24 cellular contexts compared by ENCODE assay signal in the genomic region with DNA sequence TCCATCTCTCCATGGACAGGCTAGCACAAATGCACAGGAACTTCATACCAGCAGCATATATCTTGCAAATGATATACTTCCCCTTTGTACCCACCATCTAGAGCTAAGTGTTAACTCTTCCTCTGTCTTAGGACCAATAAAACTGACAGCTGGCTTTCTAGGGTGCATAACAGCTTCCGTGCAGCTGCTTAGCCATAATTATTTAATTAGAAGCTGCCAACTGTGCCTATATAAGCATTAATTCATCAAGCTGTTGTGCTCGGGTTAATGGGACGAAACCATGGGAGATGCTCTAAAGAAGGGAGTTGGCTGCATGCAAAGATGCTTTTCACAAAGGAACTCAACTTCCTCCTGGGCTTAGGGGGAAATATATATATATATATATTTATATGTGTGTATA. TPM values are rescaled to one million over a fixed set of nuclear protein-coding genes. Genes with fewer than 3 reads are reported as not detected.
A peak's percentile ranks its signal among the peaks of the same experiment; 100 is the strongest.
DNase-seq lines count a peak whose midpoint lies in the region; TF ChIP-seq lines count a peak whose summit lies in the region.
"Had no signal": no experiment of that assay in that cellular context is flagged by ENCODE, and none has a peak within 500 bp of the region (broad histone marks: within the 10 kb centered on the region; RNA-seq: fewer than 3 reads in every experiment).

No MANE protein-coding gene starts in this region.

- peaks cover 14% of the 10 kb centered on the region for H3K27me3 Mint-ChIP-seq in brain
- peaks cover 56% of the 10 kb centered on the region for H3K27me3 Mint-ChIP-seq in type B pancreatic cell
- peaks cover 80% of the 10 kb centered on the region for H3K27me3 Mint-ChIP-seq in Calu3 (ENCODE audit: unreplicated experiment)

- H3K27ac Mint-ChIP-seq in brain (peak overlapping the region in 4 of 5 experiments; percentile 33 to 79 (median 65)), type B pancreatic cell (no peak overlapping the region), Calu3 (ENCODE audit: unreplicated experiment) (no peak overlapping the region)
- H3K27ac Mint-ChIP-seq: activated naive CD4-positive, alpha-beta T cell treated with anti-CD3 and anti-CD28 coated beads, Interleukin-2, amount 50 U/mL, for 72 hours; CD8-positive, alpha-beta memory T cell; IgD-negative memory B cell; WTC11 had no signal

- DNase-seq in NCI-H1436 (lab: John Stamatoyannopoulos, UW) (peak; percentile 19), NCI-H1436 treated with DMSO at 0.1 percent for 48 hours (lab: John Stamatoyannopoulos, UW) (no peak), NCI-H446 (lab: John Stamatoyannopoulos, UW) (peak; percentile 52 to 83), type B pancreatic cell (ENCODE audit: extremely low spot score, unreplicated experiment) (no peak), Calu3 (no peak), T-helper 9 cell (no peak), WERI-Rb-1 (no peak)
- DNase-seq: 8988T; activated CD4-positive, alpha-beta T cell treated with anti-CD3 and anti-CD28 coated beads, Interleukin-2, amount 50 U/mL, for 48 hours; activated CD8-positive, alpha-beta memory T cell treated with anti-CD3 and anti-CD28 coated beads, Interleukin-2, amount 50 U/mL, for 4 hours; CD8-positive, alpha-beta memory T cell; central memory CD4-positive, alpha-beta T cell; DMS79; GF-D8; head of caudate nucleus; kidney glomerular epithelial cell; mammary epithelial cell; NCI-H187 treated with DMSO at 0.1 percent for 48 hours; upper lobe of left lung had no signal

- TF ChIP-seq CTCF in brain (conservative IDR thresholded peaks at IDR 0.05), result no peak
- TF ChIP-seq CTCF in type B pancreatic cell (conservative IDR thresholded peaks at IDR 0.05), result no peak
- TF ChIP-seq CTCF in Calu3 (IDR thresholded peaks at IDR 0.05; ENCODE audit: unreplicated experiment), result no peak
- TF ChIP-seq CTCF in WERI-Rb-1 (IDR thresholded peaks at IDR 0.05; ENCODE audit: low read depth, low read length), result no peak

- H3K4me1 Mint-ChIP-seq in brain, result peaks cover 65% of the 10 kb centered on the region
- H3K4me1 Mint-ChIP-seq in type B pancreatic cell (ENCODE audit: unreplicated experiment), result peaks cover 6% of the 10 kb centered on the region
- no peaks in the 10 kb centered on the region for H3K4me1 Mint-ChIP-seq in Calu3 (ENCODE audit: low read depth, unreplicated experiment)

- H3K27ac ChIP-seq in WERI-Rb-1, result no peak overlapping the region
- H3K27ac ChIP-seq: neutrophil, upper lobe of left lung had no signal

- H3K4me3 ChIP-seq in WERI-Rb-1 (ENCODE audit: low read depth, low read length), result no peak overlapping the region
- H3K4me3 ChIP-seq: upper lobe of left lung had no signal

- H3K4me3 Mint-ChIP-seq in brain (peak overlapping the region; percentile 70 to 91 (median 84)), type B pancreatic cell (peak overlapping the region; percentile 27), Calu3 (ENCODE audit: low read depth, unreplicated experiment) (no peak overlapping the region)
- H3K4me3 Mint-ChIP-seq: CD8-positive, alpha-beta memory T cell; IgD-negative memory B cell; WTC11 had no signal

- H3K27me3 ChIP-seq in WERI-Rb-1 (ENCODE audit: insufficient read depth, low read depth, severe bottlenecking), result no peaks in the 10 kb centered on the region

- CTCF ChIA-PET in Calu3 (lab: Charles Lee), result no interaction called here

- BruUV-seq in Calu3 (replicated peaks; lab: Mats Ljungman, UMichigan), result no TSS peak

- no peaks in the 10 kb centered on the region for H3K9me3 Mint-ChIP-seq in brain
- H3K9me3 Mint-ChIP-seq in type B pancreatic cell, result no peaks in the 10 kb centered on the region
- no peaks in the 10 kb centered on the region for H3K9me3 Mint-ChIP-seq in Calu3 (ENCODE audit: low read depth, unreplicated experiment)
- H3K9me3 Mint-ChIP-seq: activated naive CD4-positive, alpha-beta T cell treated with anti-CD3 and anti-CD28 coated beads, Interleukin-2, amount 50 U/mL, for 72 hours; CD8-positive, alpha-beta memory T cell; WTC11 had no signal

- H3K36me3 ChIP-seq in WERI-Rb-1, result no peaks in the 10 kb centered on the region
- H3K36me3 ChIP-seq: neutrophil, upper lobe of left lung had no signal

- intact Hi-C loops in Calu3 (cut with micrococcal nuclease; ENCODE audit: unreplicated experiment), result loop anchor here (10.0 kb wide), 2 partner anchors 1255 to 1505 kb away; no protein-coding TSS in a partner anchor

- H3K36me3 Mint-ChIP-seq in brain (no peaks in the 10 kb centered on the region), type B pancreatic cell (no peaks in the 10 kb centered on the region), Calu3 (ENCODE audit: insufficient read depth, unreplicated experiment) (no peaks in the 10 kb centered on the region)
- H3K36me3 Mint-ChIP-seq: activated naive CD4-positive, alpha-beta T cell treated with anti-CD3 and anti-CD28 coated beads, Interleukin-2, amount 50 U/mL, for 72 hours; CD8-positive, alpha-beta memory T cell; IgD-negative memory B cell; WTC11 had no signal

- H3K9me3 ChIP-seq in WERI-Rb-1 (ENCODE audit: severe bottlenecking), result no peaks in the 10 kb centered on the region
- H3K9me3 ChIP-seq: neutrophil, upper lobe of left lung had no signal

RNA-seq across cellular contexts. Expression of gene KCTD16, which starts 38.7 kb away (rescaled TPM):
- 4.0 TPM for polyA plus RNA-seq in brain (ENCODE audit: insufficient read depth, low read depth, low replicate concordance)
- total RNA-seq in type B pancreatic cell (ENCODE audit: low replicate concordance), result 3.0 and 4.5 TPM in 2 replicates
- total RNA-seq in Calu3 (2022), result 0.14 TPM in 1 of 2 replicates, not detected in the other
- polyA plus RNA-seq: IgD-negative memory B cell had no signal

RNA-seq across cellular contexts. Expression of gene YIPF5, which starts 39.0 kb away (rescaled TPM):
- 27.0 TPM for polyA plus RNA-seq in brain (ENCODE audit: insufficient read depth, low read depth, low replicate concordance)
- total RNA-seq in type B pancreatic cell (ENCODE audit: low replicate concordance) (65.3 and 82.8 TPM in 2 replicates), Calu3 (2022) (66.6 and 66.9 TPM in 2 replicates)

Comparison
In these comparisons a context has a peak if more than half of its experiments do, and no peak if none do; other contexts are left out.
1. DNase-seq: peak in NCI-H1436 (single experiment) and NCI-H446 (2 of 2); none in NCI-H1436 treated with DMSO at 0.1 percent for 48 hours (single experiment), type B pancreatic cell (single experiment), Calu3 (single experiment), T-helper 9 cell (single experiment) and WERI-Rb-1 (single experiment).
2. H3K27ac Mint-ChIP-seq: peak in brain (4 of 5); none in type B pancreatic cell (single experiment) and Calu3 (single experiment).